In genomic region chr7:75906991-75907667, GRCh38 we compare ENCODE assay signal across 25 cellular contexts. TPM values are rescaled to one million over a fixed set of nuclear protein-coding genes. Genes with fewer than 3 reads are reported as not detected.
DNase-seq lines count a peak whose midpoint lies in the region; TF ChIP-seq lines count a peak whose summit lies in the region.
"Had no signal": no experiment of that assay in that cellular context is flagged by ENCODE, and none has a peak within 500 bp of the region (broad histone marks: within the 10 kb centered on the region; RNA-seq: fewer than 3 reads in every experiment).

No MANE protein-coding gene starts in this region.

- H3K9ac ChIP-seq in parathyroid adenoma = no peak overlapping the region

- TF ChIP-seq CTCF in Caco-2 (IDR thresholded peaks at IDR 0.05; ENCODE audit: insufficient read depth in 1 of 2, low read depth in 1 of 2, low read length in 1 of 2, severe bottlenecking in 1 of 2, unreplicated experiment in 1 of 2) (no peak), hepatocyte (IDR thresholded peaks at IDR 0.05; ENCODE audit: poor library complexity) (no peak), parathyroid adenoma (IDR thresholded peaks at IDR 0.05) (no peak)

- H3K4me1 Mint-ChIP-seq in Caco-2 (ENCODE audit: low read depth, unreplicated experiment) = peaks cover 11% of the 10 kb centered on the region
- H3K4me1 Mint-ChIP-seq: activated naive CD8-positive, alpha-beta T cell treated with anti-CD3 and anti-CD28 coated beads for 36 hours; activated T-helper 17 cell treated with anti-CD3 and anti-CD28 coated beads, Interleukin-2, amount 50 U/mL, for 72 hours; CD4-positive, CD25-positive, alpha-beta regulatory T cell; natural killer cell; T-helper 17 cell had no signal

- no peak overlapping the region for H3K4me3 ChIP-seq in Caco-2 (ENCODE audit: low read depth, low read length)
- no peak overlapping the region for H3K4me3 ChIP-seq in hepatocyte
- no peak overlapping the region for H3K4me3 ChIP-seq in parathyroid adenoma (ENCODE audit: low read depth, low read length)
- H3K4me3 ChIP-seq: MG63, suprapubic skin, uterus had no signal

- 72% methylated on average over 10 of the region's 10 CpGs for WGBS in hepatocyte (ENCODE audit: low lambda C conversion rate, missing lambda C conversion rate)

- H3K27ac ChIP-seq in hepatocyte (peak overlapping the region; percentile 81), parathyroid adenoma (peak overlapping the region; percentile 99)
- H3K27ac ChIP-seq: foreskin keratinocyte, WERI-Rb-1 had no signal

- CTCF ChIA-PET in Caco-2 (lab: Charles Lee) = interaction anchor here (1.0 kb wide), 1 partner anchor 54 kb away, joined by 3 read pairs; no protein-coding TSS in a partner anchor

- H3K36me3 Mint-ChIP-seq in Caco-2 (ENCODE audit: insufficient read depth, unreplicated experiment) = peaks cover 6% of the 10 kb centered on the region
- H3K36me3 Mint-ChIP-seq: activated naive CD8-positive, alpha-beta T cell treated with anti-CD3 and anti-CD28 coated beads for 36 hours; CD4-positive, CD25-positive, alpha-beta regulatory T cell; natural killer cell had no signal

- H4K20me1 ChIP-seq in hepatocyte (ENCODE audit: insufficient read depth, poor library complexity, severe bottlenecking) = no peaks in the 10 kb centered on the region

- H2AFZ ChIP-seq in hepatocyte (no peak overlapping the region), parathyroid adenoma (peak overlapping the region; percentile 40)

- no TSS peak for BruUV-seq in Caco-2 (replicated peaks; lab: Mats Ljungman, UMichigan)

- H3K9me2 ChIP-seq in hepatocyte (replicated peaks; ENCODE audit: insufficient read depth) = no peaks in the 10 kb centered on the region

- intact Hi-C loops in Caco-2 (cut with micrococcal nuclease; ENCODE audit: unreplicated experiment) = loop anchor here (1.0 to 2.0 kb wide), 2 partner anchors 28 to 84 kb away; partner anchors contain the start of gene RHBDD2

- H3K4me3 Mint-ChIP-seq in Caco-2 (ENCODE audit: unreplicated experiment) = no peak overlapping the region
- H3K4me3 Mint-ChIP-seq: activated naive CD8-positive, alpha-beta T cell treated with anti-CD3 and anti-CD28 coated beads for 36 hours; activated T-helper 17 cell treated with anti-CD3 and anti-CD28 coated beads, Interleukin-2, amount 50 U/mL, for 72 hours; CD4-positive, CD25-positive, alpha-beta regulatory T cell; natural killer cell; T-helper 17 cell had no signal

- H3K27ac Mint-ChIP-seq in Caco-2 (ENCODE audit: unreplicated experiment) = peak overlapping the region; percentile 62
- H3K27ac Mint-ChIP-seq: activated naive CD8-positive, alpha-beta T cell treated with anti-CD3 and anti-CD28 coated beads for 36 hours; activated T-helper 17 cell treated with anti-CD3 and anti-CD28 coated beads, Interleukin-2, amount 50 U/mL, for 72 hours; CD4-positive, CD25-positive, alpha-beta regulatory T cell; natural killer cell; T-helper 17 cell had no signal

- H3K27me3 Mint-ChIP-seq in Caco-2 (ENCODE audit: insufficient read depth, unreplicated experiment) = no peaks in the 10 kb centered on the region
- H3K27me3 Mint-ChIP-seq: activated naive CD8-positive, alpha-beta T cell treated with anti-CD3 and anti-CD28 coated beads for 36 hours; activated T-helper 17 cell treated with anti-CD3 and anti-CD28 coated beads, Interleukin-2, amount 50 U/mL, for 72 hours; T-helper 17 cell had no signal

- peak; percentile 63 to 84 for DNase-seq in Caco-2
- DNase-seq in SHP77 treated with DMSO at 0.1 percent for 48 hours (lab: John Stamatoyannopoulos, UW) = peak; percentile 19
- peak; percentile 71 for DNase-seq in hepatocyte (ENCODE audit: low spot score)
- no peak for DNase-seq in stimulated activated naive CD4-positive, alpha-beta T cell treated with Interleukin-2 at 50 U/mL for 16 hours (lab: John Stamatoyannopoulos, UW)
- DNase-seq in activated naive CD4-positive, alpha-beta T cell treated with Interleukin-2 at 50 U/mL for 16 hours = no peak
- no peak for DNase-seq in HPDE6-E6E7 (ENCODE audit: extremely low spot score)
- no peak for DNase-seq in mesenteric fat pad (ENCODE audit: low spot score)
- DNase-seq: activated CD4-positive, alpha-beta T cell treated with anti-CD3 and anti-CD28 coated beads, Interleukin-2, amount 50 U/mL, for 4 hours; activated CD8-positive, alpha-beta memory T cell treated with anti-CD3 and anti-CD28 coated beads, Interleukin-2, amount 50 U/mL, for 4 hours; activated naive CD8-positive, alpha-beta T cell treated with anti-CD3 and anti-CD28 coated beads for 36 hours; CD4-positive, CD25-positive, alpha-beta regulatory T cell; DMS153; effector CD8-positive, alpha-beta T cell; foreskin keratinocyte; GF-D8; MG63; natural killer cell; NCI-H1694 treated with DMSO at 0.1 percent for 48 hours; NCI-H226; T-helper 17 cell; uterus; WERI-Rb-1 had no signal

- H3K27me3 ChIP-seq in Caco-2 (replicated peaks; ENCODE audit: control insufficient read depth, insufficient read depth, low read length) = no peaks in the 10 kb centered on the region
- H3K27me3 ChIP-seq in hepatocyte = no peaks in the 10 kb centered on the region
- no peaks in the 10 kb centered on the region for H3K27me3 ChIP-seq in parathyroid adenoma (ENCODE audit: control insufficient read depth, insufficient read depth, low read length)
- H3K27me3 ChIP-seq: foreskin keratinocyte, MG63, suprapubic skin, uterus had no signal

- peaks cover 24% of the 10 kb centered on the region for H3K4me1 ChIP-seq in Caco-2
- H3K4me1 ChIP-seq in hepatocyte (ENCODE audit: insufficient read depth) = peaks cover 6% of the 10 kb centered on the region
- H3K4me1 ChIP-seq in parathyroid adenoma = peaks cover 11% of the 10 kb centered on the region
- H3K4me1 ChIP-seq: uterus had no signal

- H3K4me2 ChIP-seq in hepatocyte (no peak overlapping the region), parathyroid adenoma (ENCODE audit: low read length) (no peak overlapping the region)

- POLR2A ChIA-PET in Caco-2 (lab: Charles Lee) = interaction anchor here (0.6 to 2.1 kb wide), 4 partner anchors 9 to 87 kb away, joined by 3 to 7 read pairs (median 4); no protein-coding TSS in a partner anchor

- H3K79me2 ChIP-seq in hepatocyte (no peaks in the 10 kb centered on the region), parathyroid adenoma (no peaks in the 10 kb centered on the region)

- no peaks in the 10 kb centered on the region for H3K9me3 ChIP-seq in Caco-2
- no peaks in the 10 kb centered on the region for H3K9me3 ChIP-seq in hepatocyte (ENCODE audit: low read depth)
- H3K9me3 ChIP-seq in parathyroid adenoma (ENCODE audit: control insufficient read depth, low read length) = no peaks in the 10 kb centered on the region
- H3K9me3 ChIP-seq: MG63, suprapubic skin, uterus had no signal

- H3K36me3 ChIP-seq in Caco-2 (ENCODE audit: control insufficient read depth, insufficient read depth, low read length) = no peaks in the 10 kb centered on the region
- no peaks in the 10 kb centered on the region for H3K36me3 ChIP-seq in hepatocyte (replicated peaks; ENCODE audit: insufficient read depth, low read depth)
- no peaks in the 10 kb centered on the region for H3K36me3 ChIP-seq in parathyroid adenoma (ENCODE audit: control insufficient read depth, insufficient read depth, low read length)
- H3K36me3 ChIP-seq: MG63, suprapubic skin, uterus, WERI-Rb-1 had no signal

- no peaks in the 10 kb centered on the region for H3K9me3 Mint-ChIP-seq in Caco-2 (ENCODE audit: unreplicated experiment)
- H3K9me3 Mint-ChIP-seq: activated naive CD8-positive, alpha-beta T cell treated with anti-CD3 and anti-CD28 coated beads for 36 hours; activated T-helper 17 cell treated with anti-CD3 and anti-CD28 coated beads, Interleukin-2, amount 50 U/mL, for 72 hours; CD4-positive, CD25-positive, alpha-beta regulatory T cell; natural killer cell had no signal

RNA-seq across cellular contexts. Expression of gene POR, which starts 7.8 kb away (rescaled TPM):
- 162 and 171 TPM in 2 replicates for total RNA-seq in Caco-2 (2022)
- total RNA-seq in hepatocyte = 102 and 106 TPM in 2 replicates
- polyA plus RNA-seq in hepatocyte = 212 and 220 TPM in 2 replicates
- total RNA-seq in mesenteric fat pad = 507 TPM

RNA-seq across cellular contexts. Expression of gene RHBDD2, which starts 28.3 kb away (rescaled TPM):
- 50.1 and 55.6 TPM in 2 replicates for total RNA-seq in Caco-2 (2022)
- total RNA-seq in hepatocyte = 57.6 and 61.1 TPM in 2 replicates
- 177 and 178 TPM in 2 replicates for polyA plus RNA-seq in hepatocyte
- total RNA-seq in mesenteric fat pad = 78.3 TPM

Comparison
In these comparisons a context has a peak if more than half of its experiments do, and no peak if none do; other contexts are left out.
1. DNase-seq: peak in Caco-2 (2 of 2), SHP77 treated with DMSO at 0.1 percent for 48 hours (single experiment) and hepatocyte (single experiment); none in stimulated activated naive CD4-positive, alpha-beta T cell treated with Interleukin-2 at 50 U/mL for 16 hours (single experiment), activated naive CD4-positive, alpha-beta T cell treated with Interleukin-2 at 50 U/mL for 16 hours (single experiment), HPDE6-E6E7 (single experiment) and mesenteric fat pad (single experiment).